8 cellular contexts compared by ENCODE assay signal in the genomic region with DNA sequence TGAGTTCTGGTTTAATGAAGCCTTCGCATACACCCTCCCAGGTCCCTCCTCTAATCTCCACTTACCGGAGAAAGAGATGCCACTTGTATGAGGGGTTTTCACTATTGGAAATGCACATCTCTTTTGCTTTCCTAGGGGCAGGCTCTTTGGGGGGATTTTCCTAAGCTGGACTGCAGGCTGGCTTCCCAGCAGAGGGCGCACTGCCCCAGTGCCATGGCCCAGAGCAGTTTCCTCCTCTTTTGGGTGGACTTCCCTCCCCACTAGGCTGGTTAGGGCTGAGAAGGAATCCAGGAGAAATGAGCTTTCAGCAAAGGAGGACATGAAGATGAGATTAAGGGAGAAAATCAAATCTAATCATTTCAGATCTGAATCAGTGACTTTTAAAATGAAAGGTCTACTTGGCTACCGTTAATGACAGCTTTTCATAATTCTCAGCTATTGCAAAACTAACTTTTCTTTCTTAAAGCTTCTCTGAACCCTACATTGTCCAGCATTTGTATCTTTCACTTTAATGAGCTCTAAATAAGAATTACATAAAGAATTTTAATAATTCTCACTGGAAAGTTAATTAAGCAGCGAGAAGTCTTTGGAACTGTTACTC.
DNase-seq lines count a peak whose midpoint lies in the region; ATAC-seq, FAIRE-seq and TF ChIP-seq lines count a peak whose summit lies in the region.

No MANE protein-coding gene starts in this region.

- no peak overlapping the region for H3K4me3 ChIP-seq in psoas muscle

- H3K36me3 ChIP-seq in psoas muscle (ENCODE audit: insufficient read depth in 1 of 2, low read depth in 1 of 2) = no peaks in the 10 kb centered on the region

- no peaks in the 10 kb centered on the region for H3K27me3 ChIP-seq in psoas muscle (ENCODE audit: insufficient read depth in 3 of 3, low read length in 2 of 3)

- ATAC-seq in HG03565 (IDR thresholded peaks at IDR 0.05; ENCODE audit: unreplicated experiment) (peak; percentile 59), psoas muscle (no peak), HG03039 (IDR thresholded peaks at IDR 0.05; ENCODE audit: unreplicated experiment) (no peak)

- no peaks in the 10 kb centered on the region for H3K9me3 ChIP-seq in psoas muscle

- no peak overlapping the region for H3K27ac ChIP-seq in psoas muscle

- H3K4me1 ChIP-seq in psoas muscle = no peaks in the 10 kb centered on the region

- intact Hi-C loops in psoas muscle (cut with DNase I) = loop anchor here in 1 of 2 donors (10.0 kb wide), 1 partner anchor 1560 kb away; no protein-coding TSS in a partner anchor

- DNase-seq in COLO668 (lab: John Stamatoyannopoulos, UW; ENCODE audit: unreplicated experiment) = peak; percentile 43
- no peak for DNase-seq in GM18507 (ENCODE audit: extremely low spot score, insufficient read length, low read depth)
- DNase-seq in SK-N-DZ (ENCODE audit: low spot score) = peak; percentile 52
- DNase-seq in fibroblast of the conjunctiva (ENCODE audit: low read depth) = peak; percentile 12
- DNase-seq in psoas muscle = peak in 1 of 2 donors; percentile 12
- no peak for DNase-seq in COLO829 (ENCODE audit: low spot score)

- FAIRE-seq in GM18507 (lab: Jason Lieb, UNC) = peak; percentile 68

- TF ChIP-seq CTCF in psoas muscle (IDR thresholded peaks at IDR 0.05) = peak; percentile 42

- 61 to 66% (median 64%) methylated on average over 5 of the region's 5 CpGs for WGBS in psoas muscle, 3 donors

Comparison
In these comparisons a context has a peak if more than half of its experiments do, and no peak if none do; other contexts are left out.
1. DNase-seq: peak in COLO668 (single experiment), SK-N-DZ (single experiment) and fibroblast of the conjunctiva (single experiment); none in GM18507 (single experiment) and COLO829 (single experiment).